Comparison of ENCODE assay signal across 26 cellular contexts in the genomic region with DNA sequence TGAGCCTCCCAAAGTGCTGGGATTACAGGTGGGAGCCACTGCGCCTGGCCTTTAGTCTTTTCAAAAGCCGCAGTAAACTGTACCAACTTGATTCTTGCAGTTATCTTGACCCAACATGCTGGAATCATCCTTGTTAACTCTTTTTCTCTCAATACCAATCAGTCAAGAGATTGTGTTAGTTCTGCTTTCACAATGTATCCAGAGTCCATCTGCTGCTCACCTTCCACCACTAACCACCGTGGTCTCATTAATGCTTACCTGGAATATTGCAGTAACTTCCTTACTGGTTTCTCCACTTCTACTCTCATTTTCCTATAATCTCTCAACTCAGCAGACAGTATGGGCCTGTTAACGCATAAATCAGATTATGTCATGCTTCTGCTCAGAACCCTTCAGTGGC.
"Had no signal": no experiment of that assay in that cellular context is flagged by ENCODE, and none has a peak within 500 bp of the region (broad histone marks: within the 10 kb centered on the region; RNA-seq: fewer than 3 reads in every experiment).

No MANE protein-coding gene starts in this region.

- DNase-seq: dorsolateral prefrontal cortex; effector CD8-positive, alpha-beta T cell; gastrocnemius medialis; glutamatergic neuron; immature natural killer cell; left ventricle myocardium inferior; naive thymus-derived CD4-positive, alpha-beta T cell; nephron progenitor cell; psoas muscle; spleen; stimulated activated CD4-positive, alpha-beta T cell treated with anti-CD3 and anti-CD28 coated beads, Interleukin-15, amount 100 ng/mL, for 24 hours; stimulated activated CD4-positive, alpha-beta T cell treated with anti-CD3 and anti-CD28 coated beads, Interleukin-1b, Interleukin-23, amount 100 ng/mL, for 48 hours; stimulated activated CD4-positive, alpha-beta T cell treated with anti-CD3 and anti-CD28 coated beads, Interleukin-4, amount 100 ng/mL, for 24 hours; stimulated activated naive B cell treated with anti-CD40 and anti-IgM and Interleukin-4, amounts not matched to agents 10 μg/mL and 1 μg/mL and 100 μg/mL, for 72 hours; stomach; substantia nigra; transverse colon had no signal

- H3K27me3 Mint-ChIP-seq: naive thymus-derived CD4-positive, alpha-beta T cell; stimulated activated naive B cell treated with anti-CD40 and anti-IgM and Interleukin-4, amounts not matched to agents 10 μg/mL and 1 μg/mL and 100 μg/mL, for 72 hours had no signal

- ATAC-seq: gastrocnemius medialis; naive thymus-derived CD4-positive, alpha-beta T cell; psoas muscle; sciatic nerve; stimulated activated naive B cell treated with anti-CD40 and anti-IgM and Interleukin-4, amounts not matched to agents 10 μg/mL and 1 μg/mL and 100 μg/mL, for 72 hours had no signal

- H2AFZ ChIP-seq: parathyroid adenoma had no signal

- H3K4me1 Mint-ChIP-seq: immature natural killer cell; nephron progenitor cell; stimulated activated naive B cell treated with anti-CD40 and anti-IgM and Interleukin-4, amounts not matched to agents 10 μg/mL and 1 μg/mL and 100 μg/mL, for 72 hours had no signal

- FAIRE-seq: endometrium, keratinocyte had no signal

- H3K9ac ChIP-seq: parathyroid adenoma had no signal

- H3K27ac Mint-ChIP-seq: immature natural killer cell; nephron progenitor cell; stimulated activated naive B cell treated with anti-CD40 and anti-IgM and Interleukin-4, amounts not matched to agents 10 μg/mL and 1 μg/mL and 100 μg/mL, for 72 hours had no signal

- H3K4me3 ChIP-seq: coronary artery, dorsolateral prefrontal cortex, esophagus muscularis mucosa, gastrocnemius medialis, left ventricle myocardium inferior, lung, psoas muscle, spleen, stomach, thoracic aorta, transverse colon had no signal

- H3K4me1 ChIP-seq: gastrocnemius medialis, left ventricle myocardium inferior, parathyroid adenoma, spleen, transverse colon had no signal

- H3K27me3 ChIP-seq: dorsolateral prefrontal cortex, esophagus muscularis mucosa, gastrocnemius medialis, spleen, stomach, transverse colon had no signal

- H3K27ac ChIP-seq: coronary artery, dorsolateral prefrontal cortex, epithelial cell of prostate, esophagus muscularis mucosa, gastrocnemius medialis, left ventricle myocardium inferior, parathyroid adenoma, psoas muscle, spleen, stomach, thoracic aorta, transverse colon had no signal

- H3K9me3 Mint-ChIP-seq: immature natural killer cell; nephron progenitor cell; stimulated activated naive B cell treated with anti-CD40 and anti-IgM and Interleukin-4, amounts not matched to agents 10 μg/mL and 1 μg/mL and 100 μg/mL, for 72 hours had no signal

- H3K9me3 ChIP-seq: esophagus muscularis mucosa, gastrocnemius medialis, left ventricle myocardium inferior, psoas muscle, spleen, stomach, thoracic aorta, transverse colon had no signal

- H3K4me3 Mint-ChIP-seq: immature natural killer cell; naive thymus-derived CD4-positive, alpha-beta T cell; nephron progenitor cell; stimulated activated naive B cell treated with anti-CD40 and anti-IgM and Interleukin-4, amounts not matched to agents 10 μg/mL and 1 μg/mL and 100 μg/mL, for 72 hours had no signal
